ENCODE assay signal across 16 cellular contexts in genomic region chr7:114653391-114654088, GRCh38.
DNase-seq lines count a peak whose midpoint lies in the region; ATAC-seq, FAIRE-seq and TF ChIP-seq lines count a peak whose summit lies in the region.
"Had no signal": no experiment of that assay in that cellular context is flagged by ENCODE, and none has a peak within 500 bp of the region (broad histone marks: within the 10 kb centered on the region; RNA-seq: fewer than 3 reads in every experiment).

No MANE protein-coding gene starts in this region.

- ATAC-seq in upper lobe of right lung, result no peak

- peak overlapping the region; percentile 54 for H3K27ac Mint-ChIP-seq in neural crest cell (ENCODE audit: unreplicated experiment)
- H3K27ac Mint-ChIP-seq: CD4-positive, alpha-beta T cell; memory B cell had no signal

- H3K4me1 ChIP-seq in upper lobe of right lung, result no peaks in the 10 kb centered on the region
- H3K4me1 ChIP-seq: ascending aorta had no signal

- TF ChIP-seq CTCF in neural crest cell (conservative IDR thresholded peaks at IDR 0.05), result no peak
- TF ChIP-seq CTCF in upper lobe of right lung (IDR thresholded peaks at IDR 0.05), result no peak
- no peak for TF ChIP-seq CTCF in GM10266 (IDR thresholded peaks at IDR 0.05; ENCODE audit: control insufficient read depth, insufficient read depth, low read depth, missing control alignments)

- no peak for TF ChIP-seq POLR2A in H54 (IDR thresholded peaks at IDR 0.05; ENCODE audit: low read depth, low read length)

- no peaks in the 10 kb centered on the region for H3K9me3 Mint-ChIP-seq in neural crest cell
- H3K9me3 Mint-ChIP-seq: CD4-positive, alpha-beta T cell; memory B cell had no signal

- no peak overlapping the region for H3K4me3 ChIP-seq in upper lobe of right lung
- H3K4me3 ChIP-seq: skin epidermis had no signal

- intact Hi-C loops in posterior vena cava (cut with DNase I) (loop anchor here in 1 of 2 donors (10.0 kb wide), 1 partner anchor 569 kb away; no protein-coding TSS in a partner anchor), upper lobe of right lung (cut with DNase I) (no loop called here)

- H3K36me3 ChIP-seq in upper lobe of right lung, result no peaks in the 10 kb centered on the region
- H3K36me3 ChIP-seq: ascending aorta had no signal

- no peaks in the 10 kb centered on the region for H3K27me3 ChIP-seq in upper lobe of right lung
- H3K27me3 ChIP-seq: ascending aorta had no signal

- no peak overlapping the region for H3K4me3 Mint-ChIP-seq in neural crest cell
- H3K4me3 Mint-ChIP-seq: CD4-positive, alpha-beta T cell; memory B cell had no signal

- H3K36me3 Mint-ChIP-seq in neural crest cell (ENCODE audit: low read depth), result no peaks in the 10 kb centered on the region
- H3K36me3 Mint-ChIP-seq: memory B cell had no signal

- DNase-seq in H54 (ENCODE audit: insufficient read length, low spot score) (no peak), NCI-H2029 (lab: John Stamatoyannopoulos, UW) (peak; percentile 66), SK-N-DZ (ENCODE audit: low spot score) (peak; percentile 86), neural crest cell (ENCODE audit: low read depth, low spot score) (no peak), posterior vena cava (ENCODE audit: low spot score) (no peak), upper lobe of right lung (no peak), NCI-H226 (no peak), GM10266 (ENCODE audit: extremely low spot score) (no peak)
- DNase-seq: activated effector memory CD4-positive, alpha-beta T cell treated with Interleukin-2 at 50 U/mL for 16 hours; CD4-positive, alpha-beta T cell; dermis blood vessel endothelial cell; HCEC 1CT; NCI-H524 treated with DMSO at 0.1 percent for 48 hours had no signal

- H3K9me3 ChIP-seq in upper lobe of right lung, result no peaks in the 10 kb centered on the region
- H3K9me3 ChIP-seq: ascending aorta had no signal

- H3K27me3 Mint-ChIP-seq in neural crest cell (ENCODE audit: low read depth), result no peaks in the 10 kb centered on the region
- H3K27me3 Mint-ChIP-seq: CD4-positive, alpha-beta T cell had no signal

- no peak overlapping the region for H3K27ac ChIP-seq in upper lobe of right lung
- H3K27ac ChIP-seq: ascending aorta, skin epidermis had no signal

- H3K4me1 Mint-ChIP-seq in neural crest cell, result peaks cover 17% of the 10 kb centered on the region
- H3K4me1 Mint-ChIP-seq: memory B cell had no signal

- FAIRE-seq in H54 (lab: Jason Lieb, UNC), result peak; percentile 57

Comparison
In these comparisons a context has a peak if more than half of its experiments do, and no peak if none do; other contexts are left out.
1. DNase-seq: peak in NCI-H2029 (single experiment) and SK-N-DZ (single experiment); none in H54 (single experiment), neural crest cell (single experiment), posterior vena cava (single experiment), upper lobe of right lung (single experiment), NCI-H226 (single experiment) and GM10266 (single experiment).